Comparison of ENCODE assay signal across 1 cellular context in the genomic region with DNA sequence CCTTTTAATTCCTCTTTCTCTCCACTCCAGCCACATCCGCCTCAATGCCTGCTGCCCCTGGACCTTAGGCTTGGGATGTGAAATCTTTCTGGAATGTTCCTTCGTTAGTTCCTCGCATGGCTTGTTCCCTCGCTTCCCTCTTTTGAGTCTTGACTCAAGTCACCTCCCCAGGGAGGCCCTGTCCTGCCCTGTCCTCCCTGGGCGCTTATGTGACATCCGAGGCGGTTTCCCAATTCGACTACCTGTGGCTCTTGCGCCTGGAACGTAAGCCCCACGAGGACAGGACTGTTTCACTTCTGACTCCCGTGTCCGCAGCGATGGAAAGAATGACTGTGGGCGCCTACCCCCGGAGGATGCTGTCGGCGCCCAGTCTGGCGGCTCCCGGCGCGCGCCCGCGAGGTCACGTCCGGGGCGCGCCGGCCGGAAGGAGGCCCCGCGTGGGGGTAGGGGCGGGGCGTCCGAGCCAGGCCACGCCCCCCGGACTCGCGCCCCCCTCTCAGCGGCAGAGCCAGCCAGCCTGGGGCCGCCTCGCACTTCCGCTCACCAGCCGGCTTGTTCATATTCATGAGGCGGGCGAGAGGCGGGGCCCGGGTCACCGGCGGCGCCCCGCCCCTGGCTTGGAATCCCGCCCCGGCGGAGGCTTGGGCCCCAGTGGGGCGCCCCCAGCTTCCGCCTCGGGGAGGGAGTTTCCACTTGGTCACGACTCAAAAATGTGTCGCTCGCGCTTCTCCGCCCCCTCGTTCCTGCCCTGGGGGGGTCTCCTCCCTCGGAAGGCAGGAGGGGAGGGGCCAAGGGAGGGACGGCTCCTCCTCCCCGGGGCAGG.
TF ChIP-seq lines count a peak whose summit lies in the region.

No MANE protein-coding gene starts in this region.

TF ChIP-seq in neural cell, 6 proteins besides CTCF, POLR2A, EP300 and RAD21 (continued from another document):
- TF ChIP-seq, protein P1, sequence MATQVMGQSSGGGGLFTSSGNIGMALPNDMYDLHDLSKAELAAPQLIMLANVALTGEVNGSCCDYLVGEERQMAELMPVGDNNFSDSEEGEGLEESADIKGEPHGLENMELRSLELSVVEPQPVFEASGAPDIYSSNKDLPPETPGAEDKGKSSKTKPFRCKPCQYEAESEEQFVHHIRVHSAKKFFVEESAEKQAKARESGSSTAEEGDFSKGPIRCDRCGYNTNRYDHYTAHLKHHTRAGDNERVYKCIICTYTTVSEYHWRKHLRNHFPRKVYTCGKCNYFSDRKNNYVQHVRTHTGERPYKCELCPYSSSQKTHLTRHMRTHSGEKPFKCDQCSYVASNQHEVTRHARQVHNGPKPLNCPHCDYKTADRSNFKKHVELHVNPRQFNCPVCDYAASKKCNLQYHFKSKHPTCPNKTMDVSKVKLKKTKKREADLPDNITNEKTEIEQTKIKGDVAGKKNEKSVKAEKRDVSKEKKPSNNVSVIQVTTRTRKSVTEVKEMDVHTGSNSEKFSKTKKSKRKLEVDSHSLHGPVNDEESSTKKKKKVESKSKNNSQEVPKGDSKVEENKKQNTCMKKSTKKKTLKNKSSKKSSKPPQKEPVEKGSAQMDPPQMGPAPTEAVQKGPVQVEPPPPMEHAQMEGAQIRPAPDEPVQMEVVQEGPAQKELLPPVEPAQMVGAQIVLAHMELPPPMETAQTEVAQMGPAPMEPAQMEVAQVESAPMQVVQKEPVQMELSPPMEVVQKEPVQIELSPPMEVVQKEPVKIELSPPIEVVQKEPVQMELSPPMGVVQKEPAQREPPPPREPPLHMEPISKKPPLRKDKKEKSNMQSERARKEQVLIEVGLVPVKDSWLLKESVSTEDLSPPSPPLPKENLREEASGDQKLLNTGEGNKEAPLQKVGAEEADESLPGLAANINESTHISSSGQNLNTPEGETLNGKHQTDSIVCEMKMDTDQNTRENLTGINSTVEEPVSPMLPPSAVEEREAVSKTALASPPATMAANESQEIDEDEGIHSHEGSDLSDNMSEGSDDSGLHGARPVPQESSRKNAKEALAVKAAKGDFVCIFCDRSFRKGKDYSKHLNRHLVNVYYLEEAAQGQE (IDR thresholded peaks at IDR 0.05; ENCODE audit: borderline replicate concordance), result no peak
- TF ChIP-seq POLR2AphosphoS5 (IDR thresholded peaks at IDR 0.05) (no peak), EZH2 (IDR thresholded peaks at IDR 0.05; ENCODE audit: borderline replicate concordance, insufficient read depth, low read length, poor library complexity, severe bottlenecking) (no peak), SMC3 (conservative IDR thresholded peaks at IDR 0.05; ENCODE audit: poor library complexity) (no peak), MXI1 (conservative IDR thresholded peaks at IDR 0.05; ENCODE audit: poor library complexity, severe bottlenecking) (no peak)
